ENCODE assay signal across 8 cellular contexts in genomic region chr22:49960967-49961600, GRCh38. TPM values are rescaled to one million over a fixed set of nuclear protein-coding genes. Genes with fewer than 3 reads are reported as not detected.
A peak's percentile ranks its signal among the peaks of the same experiment; 100 is the strongest.
DNase-seq lines count a peak whose midpoint lies in the region; ATAC-seq and TF ChIP-seq lines count a peak whose summit lies in the region.

No MANE protein-coding gene starts in this region.

- DNase-seq in NCI-H82 (lab: John Stamatoyannopoulos, UW) = peak; percentile 31
- no peak for DNase-seq in NCI-H82 treated with DMSO at 0.1 percent for 48 hours (lab: John Stamatoyannopoulos, UW; ENCODE audit: unreplicated experiment)
- DNase-seq in T-helper 17 cell = peak in 2 of 3 donors; percentile 26
- DNase-seq in dermis blood vessel endothelial cell = peak; percentile 54
- DNase-seq in medulla oblongata (ENCODE audit: extremely low spot score) = peak; percentile 35
- no peak for DNase-seq in testis
- no peak for DNase-seq in NCI-H2029 treated with DMSO at 0.1 percent for 48 hours (lab: John Stamatoyannopoulos, UW)
- DNase-seq in Ammon's horn (ENCODE audit: low spot score) = no peak

- H3K27me3 ChIP-seq in testis = no peaks in the 10 kb centered on the region

- no peaks in the 10 kb centered on the region for H3K36me3 ChIP-seq in testis (ENCODE audit: low read depth, missing control alignments)

- H3K4me1 ChIP-seq in testis = peaks cover 33% of the 10 kb centered on the region

- peak overlapping the region; percentile 86 to 95 for H3K27ac ChIP-seq in testis

- H3K36me3 Mint-ChIP-seq in T-helper 17 cell (ENCODE audit: low read depth) = no peaks in the 10 kb centered on the region

- H3K4me1 Mint-ChIP-seq in T-helper 17 cell = peaks cover 23% of the 10 kb centered on the region

- peak overlapping the region; percentile 78 to 89 for H3K4me3 ChIP-seq in testis

- H3K9me3 ChIP-seq in T-helper 17 cell (ENCODE audit: control insufficient read depth, low read length, poor library complexity, severe bottlenecking) (no peaks in the 10 kb centered on the region), testis (no peaks in the 10 kb centered on the region)

- no peak for ATAC-seq in T-helper 17 cell

- H3K4me3 Mint-ChIP-seq in T-helper 17 cell = peak overlapping the region; percentile 93

- H3K27ac Mint-ChIP-seq in T-helper 17 cell = peak overlapping the region; percentile 98

- TF ChIP-seq POLR2A in testis (IDR thresholded peaks at IDR 0.05) = no peak

- TF ChIP-seq CTCF in testis (IDR thresholded peaks at IDR 0.05) = no peak

- no peaks in the 10 kb centered on the region for H3K27me3 Mint-ChIP-seq in T-helper 17 cell

- intact Hi-C loops in testis (cut with DNase I; ENCODE audit: low total_unique reads) = no loop called here

- WGBS in testis, 2 donors = 1% methylated on average over 75 of the region's 89 CpGs; no CpG with 5 or more reads in 1 of the 2 donors

RNA-seq across cellular contexts. Expression of gene PIM3, which starts 0.5 kb away (rescaled TPM):
- total RNA-seq in T-helper 17 cell (100 to 1,000 TPM; 227 to 241 TPM), dermis blood vessel endothelial cell (463 and 464 TPM in 2 replicates), testis (10 to 100 TPM; 68.2 to 89.9 TPM)
- 50.8 TPM for polyA plus RNA-seq in testis (ENCODE audit: insufficient read depth, low read depth, low replicate concordance)

RNA-seq across cellular contexts. Expression of gene CRELD2, which starts 42.6 kb away (rescaled TPM):
- total RNA-seq in T-helper 17 cell (10 to 100 TPM; 28.1 to 36.7 TPM), dermis blood vessel endothelial cell (77.4 and 123 TPM in 2 replicates), testis (10 to 100 TPM; 57.9 to 64.2 TPM)
- 58.3 TPM for polyA plus RNA-seq in testis (ENCODE audit: insufficient read depth, low read depth, low replicate concordance)

RNA-seq across cellular contexts. Expression of gene ALG12, which starts 42.8 kb away (rescaled TPM):
- total RNA-seq in T-helper 17 cell (10 to 100 TPM; 13.7 to 15.4 TPM), dermis blood vessel endothelial cell (14.6 and 24.7 TPM in 2 replicates), testis (10 to 100 TPM; 11.9 to 18.3 TPM)
- 10.6 TPM for polyA plus RNA-seq in testis (ENCODE audit: insufficient read depth, low read depth, low replicate concordance)

RNA-seq across cellular contexts. Expression of gene IL17REL, which starts 51.5 kb away (rescaled TPM):
- not detected for total RNA-seq in T-helper 17 cell
- total RNA-seq in dermis blood vessel endothelial cell = 0.05 and 0.17 TPM in 2 replicates
- under 1 TPM; 0.25 to 0.55 TPM for total RNA-seq in testis
- polyA plus RNA-seq in testis (ENCODE audit: insufficient read depth, low read depth, low replicate concordance) = 0.30 TPM

Comparison
In these comparisons a context has a peak if more than half of its experiments do, and no peak if none do; other contexts are left out.
1. DNase-seq: peak in NCI-H82 (single experiment), T-helper 17 cell (2 of 3), dermis blood vessel endothelial cell (single experiment) and medulla oblongata (single experiment); none in NCI-H82 treated with DMSO at 0.1 percent for 48 hours (single experiment), testis (single experiment), NCI-H2029 treated with DMSO at 0.1 percent for 48 hours (single experiment) and Ammon's horn (single experiment).